In genomic region chr15:92142242-92143232, GRCh38 we compare ENCODE assay signal across 18 cellular contexts.
DNase-seq lines count a peak whose midpoint lies in the region; ATAC-seq and TF ChIP-seq lines count a peak whose summit lies in the region.
"Had no signal": no experiment of that assay in that cellular context is flagged by ENCODE, and none has a peak within 500 bp of the region (broad histone marks: within the 10 kb centered on the region; RNA-seq: fewer than 3 reads in every experiment).

No MANE protein-coding gene starts in this region.

- peaks cover 0 to 17% (median 8%) of the 10 kb centered on the region in 9 donors for H3K36me3 ChIP-seq in heart left ventricle
- peaks cover 0 to 15% of the 10 kb centered on the region in 2 donors for H3K36me3 ChIP-seq in lung (ENCODE audit: control insufficient read depth in 2 of 2, insufficient read depth in 2 of 2, low read length in 2 of 2)

- H3K4me3 ChIP-seq in heart left ventricle, result no peak overlapping the region
- no peak overlapping the region for H3K4me3 ChIP-seq in lung
- H3K4me3 ChIP-seq: GM23248 had no signal

- no peaks in the 10 kb centered on the region for H3K27me3 ChIP-seq in heart left ventricle
- no peaks in the 10 kb centered on the region for H3K27me3 ChIP-seq in lung (ENCODE audit: control insufficient read depth, insufficient read depth)

- H3K27ac ChIP-seq in heart left ventricle (peak overlapping the region; percentile 8 to 92 (median 66)), lung (ENCODE audit: low read depth in 1 of 2, low read length in 1 of 2) (peak overlapping the region; percentile 1 to 83)
- H3K27ac ChIP-seq: GM23248, HL-60 had no signal

- TF ChIP-seq CTCF in heart left ventricle (IDR thresholded peaks at IDR 0.05) (no peak), lung (IDR thresholded peaks at IDR 0.05; ENCODE audit: control extremely low read depth, extremely low read depth) (no peak)

- ATAC-seq in Right ventricle myocardium inferior (peak; percentile 66), heart left ventricle (peak; percentile 85 to 90 (median 87)), lung (ENCODE audit: insufficient read depth, low FRiP score) (no peak), HG03469 (IDR thresholded peaks at IDR 0.05; ENCODE audit: unreplicated experiment) (no peak), HG02970 (IDR thresholded peaks at IDR 0.05; ENCODE audit: low FRiP score, unreplicated experiment) (no peak)

- no peak for TF ChIP-seq POLR2A in heart left ventricle (IDR thresholded peaks at IDR 0.05)

- DNase-seq in Right ventricle myocardium inferior (ENCODE audit: missing footprints) (no peak), cardiac septum (ENCODE audit: low spot score) (no peak), heart left ventricle (peak; percentile 39 to 71 (median 63)), lung (ENCODE audit: low spot score) (peak; percentile 38), NCI-H2196 (lab: John Stamatoyannopoulos, UW; ENCODE audit: unreplicated experiment) (no peak)
- no peak for DNase-seq in stimulated activated naive CD4-positive, alpha-beta T cell treated with Interleukin-2 at 50 U/mL for 16 hours (lab: John Stamatoyannopoulos, UW)
- DNase-seq: Calu3; CD4-positive, CD25-positive, alpha-beta regulatory T cell; DND-41; GDM1; GM23248; NCI-H1092 treated with DMSO at 0.1 percent for 48 hours; NCI-H1694 treated with DMSO at 0.1 percent for 48 hours; OCI-M1; SK-N-SH had no signal

- intact Hi-C loops in Right ventricle myocardium inferior (cut with DNase I), result no loop called here
- intact Hi-C loops in cardiac septum (cut with DNase I), result loop anchor here (5.0 kb wide), 1 partner anchor 250 kb away; the partner anchor contains the start of gene ST8SIA2
- intact Hi-C loops in heart left ventricle (cut with DNase I), result loop anchor here in 1 of 10 donors (2.0 kb wide), 1 partner anchor 24 kb away; no protein-coding TSS in a partner anchor

- H3K9me3 ChIP-seq in heart left ventricle, result no peaks in the 10 kb centered on the region
- H3K9me3 ChIP-seq in lung (ENCODE audit: control insufficient read depth in 2 of 2, insufficient read depth in 1 of 2, low read length in 1 of 2), result peaks cover 0 to 2% of the 10 kb centered on the region in 2 donors
- H3K9me3 ChIP-seq: SK-N-SH had no signal

- WGBS in heart left ventricle, 4 donors, result 46 to 59% (median 53%) methylated on average over 13 of the region's 13 CpGs
- WGBS in lung, 2 donors, result 79 to 83% methylated on average over 13 of the region's 13 CpGs

- peaks cover 0 to 26% (median 6%) of the 10 kb centered on the region in 12 donors for H3K4me1 ChIP-seq in heart left ventricle
- H3K4me1 ChIP-seq in lung (ENCODE audit: control insufficient read depth in 2 of 2, insufficient read depth in 2 of 2, low read length in 2 of 2), result peaks cover 0 to 3% of the 10 kb centered on the region in 2 donors

Comparison
In these comparisons a context has a peak if more than half of its experiments do, and no peak if none do; other contexts are left out.
1. DNase-seq: peak in heart left ventricle (5 of 5) and lung (single experiment); none in Right ventricle myocardium inferior (single experiment), cardiac septum (single experiment), stimulated activated naive CD4-positive, alpha-beta T cell treated with Interleukin-2 at 50 U/mL for 16 hours (single experiment) and NCI-H2196 (single experiment).
2. ATAC-seq: peak in Right ventricle myocardium inferior (single experiment) and heart left ventricle (4 of 4); none in lung (single experiment), HG03469 (single experiment) and HG02970 (single experiment).